25 cellular contexts compared by ENCODE assay signal in genomic region chr2:169900686-169901085, GRCh38.
"Had no signal": no experiment of that assay in that cellular context is flagged by ENCODE, and none has a peak within 500 bp of the region (broad histone marks: within the 10 kb centered on the region; RNA-seq: fewer than 3 reads in every experiment).

No MANE protein-coding gene starts in this region.

- H3K27me3 Mint-ChIP-seq: activated CD8-positive, alpha-beta T cell treated with anti-CD3 and anti-CD28 coated beads for 36 hours; activated naive CD4-positive, alpha-beta T cell treated with anti-CD3 and anti-CD28 coated beads, Interleukin-2, amount 50 U/mL, for 24 hours had no signal

- H3K27ac ChIP-seq: ascending aorta, Peyer's patch, RWPE1, SJSA1 had no signal

- H3K4me1 Mint-ChIP-seq: activated naive CD4-positive, alpha-beta T cell treated with anti-CD3 and anti-CD28 coated beads, Interleukin-2, amount 50 U/mL, for 24 hours had no signal

- DNase-seq: activated CD4-positive, alpha-beta T cell treated with anti-CD3 and anti-CD28 coated beads for 4 hours; activated CD8-positive, alpha-beta memory T cell treated with anti-CD3 and anti-CD28 coated beads, Interleukin-2, amount 50 U/mL, for 4 hours; activated CD8-positive, alpha-beta T cell treated with anti-CD3 and anti-CD28 coated beads for 36 hours; activated effector memory CD4-positive, alpha-beta T cell treated with Interleukin-2 at 50 U/mL for 16 hours; activated naive CD4-positive, alpha-beta T cell; central memory CD4-positive, alpha-beta T cell; KG1; MG63; MV-4-11; NCI-H1105; NCI-H1436; NCI-H1694 treated with DMSO at 0.1 percent for 48 hours; NCI-H2029 treated with DMSO at 0.1 percent for 48 hours; NCI-H345; NCI-H510A treated with DMSO at 0.1 percent for 48 hours; NCI-H69; Peyer's patch; Right ventricle myocardium superior; SW 1271 had no signal

- H3K4me3 Mint-ChIP-seq: activated CD8-positive, alpha-beta T cell treated with anti-CD3 and anti-CD28 coated beads for 36 hours; activated naive CD4-positive, alpha-beta T cell treated with anti-CD3 and anti-CD28 coated beads, Interleukin-2, amount 50 U/mL, for 24 hours; activated T-helper 1 cell treated with anti-CD3 and anti-CD28 coated beads, Interleukin-12 subunit alpha, Interleukin-12 subunit beta, Interleukin-2, Interleukin-4 antibody, amounts not matched to agents 30 ng/mL and 10 ng/mL and 1 ng/mL, durations not matched to agents 14 hours and 24 hours and 36 hours; T-helper 1 cell treated with Interleukin-12 subunit alpha and Interleukin-12 subunit beta and Interleukin-4 antibody, amounts not matched to agents 30 μg/mL and 1 μg/mL, for 36 hours had no signal

- H3K4me1 ChIP-seq: ascending aorta, Peyer's patch had no signal

- H3K27ac Mint-ChIP-seq: activated CD8-positive, alpha-beta T cell treated with anti-CD3 and anti-CD28 coated beads for 36 hours; activated naive CD4-positive, alpha-beta T cell treated with anti-CD3 and anti-CD28 coated beads, Interleukin-2, amount 50 U/mL, for 24 hours; activated T-helper 1 cell treated with anti-CD3 and anti-CD28 coated beads, Interleukin-12 subunit alpha, Interleukin-12 subunit beta, Interleukin-2, Interleukin-4 antibody, amounts not matched to agents 30 ng/mL and 10 ng/mL and 1 ng/mL, durations not matched to agents 14 hours and 24 hours and 36 hours; T-helper 1 cell treated with Interleukin-12 subunit alpha and Interleukin-12 subunit beta and Interleukin-4 antibody, amounts not matched to agents 30 μg/mL and 1 μg/mL, for 36 hours had no signal

- H3K9me3 Mint-ChIP-seq: activated CD8-positive, alpha-beta T cell treated with anti-CD3 and anti-CD28 coated beads for 36 hours; activated naive CD4-positive, alpha-beta T cell treated with anti-CD3 and anti-CD28 coated beads, Interleukin-2, amount 50 U/mL, for 24 hours; activated T-helper 1 cell treated with anti-CD3 and anti-CD28 coated beads, Interleukin-12 subunit alpha, Interleukin-12 subunit beta, Interleukin-2, Interleukin-4 antibody, amounts not matched to agents 30 ng/mL and 10 ng/mL and 1 ng/mL, durations not matched to agents 14 hours and 24 hours and 36 hours; T-helper 1 cell treated with Interleukin-12 subunit alpha and Interleukin-12 subunit beta and Interleukin-4 antibody, amounts not matched to agents 30 μg/mL and 1 μg/mL, for 36 hours had no signal

- H3K4me3 ChIP-seq: ascending aorta, MG63, Peyer's patch, SJSA1 had no signal

- H3K27me3 ChIP-seq: ascending aorta, MG63, Peyer's patch, SJSA1 had no signal

- H3K9me3 ChIP-seq: ascending aorta, MG63, Peyer's patch, SJSA1 had no signal
